Comparison of ENCODE assay signal across 8 cellular contexts in the genomic region with DNA sequence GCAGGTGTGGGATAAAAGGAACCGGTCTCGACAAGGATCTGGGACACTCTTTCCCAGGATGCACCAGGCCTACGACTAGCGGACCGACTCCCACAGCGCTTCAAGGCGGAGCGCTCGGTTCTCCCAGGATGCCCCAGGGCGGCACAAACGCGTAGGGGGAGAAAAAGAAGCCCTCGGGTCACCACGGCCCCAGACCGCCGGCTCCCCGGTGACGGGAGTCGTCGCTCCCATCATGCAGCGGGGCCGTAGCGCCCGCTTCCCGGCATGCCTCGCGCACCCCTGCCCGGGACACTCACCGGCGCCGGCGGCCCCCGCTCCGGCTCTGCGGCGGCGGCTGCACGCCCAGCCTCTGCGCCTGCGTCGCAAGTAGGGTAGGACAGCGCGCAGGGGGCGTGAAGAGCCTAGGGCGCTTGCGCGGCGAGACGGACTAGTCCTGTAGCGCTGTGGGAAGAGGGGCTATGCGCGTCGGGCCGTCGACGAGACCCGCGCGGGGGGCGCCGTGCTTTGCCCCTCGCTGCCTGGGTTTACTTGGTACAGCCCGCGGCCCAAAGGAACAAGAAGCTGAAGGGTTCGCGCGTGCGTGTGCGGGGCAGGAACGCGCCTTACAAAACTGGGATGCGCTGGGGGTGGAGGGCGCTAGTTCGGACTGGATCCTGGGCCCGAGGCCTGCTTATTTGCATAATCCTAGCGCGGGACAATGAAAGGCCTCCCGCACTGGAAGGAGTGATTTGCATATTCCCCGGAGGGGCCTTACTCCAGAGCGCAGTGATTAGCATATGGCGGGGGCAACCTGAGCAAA. TPM values are rescaled to one million over a fixed set of nuclear protein-coding genes. Genes with fewer than 3 reads are reported as not detected.
A peak's percentile ranks its signal among the peaks of the same experiment; 100 is the strongest.
DNase-seq lines count a peak whose midpoint lies in the region; ATAC-seq and TF ChIP-seq lines count a peak whose summit lies in the region.

TSS of gene ZNF428 (minus strand) at position 368 of the 799 bp plus-strand sequence. CDS start 5,325 bp downstream, outside the sequence.

- no peak for TF ChIP-seq CTCF in mucosa of descending colon (IDR thresholded peaks at IDR 0.05)

- H3K4me1 ChIP-seq in HUES64 (ENCODE audit: insufficient read depth, low read length), result peaks cover 5% of the 10 kb centered on the region; the same call in 1 of the 2 replicates
- H3K4me1 ChIP-seq in mucosa of descending colon (ENCODE audit: low read depth), result peaks cover 11% of the 10 kb centered on the region

- H3K9ac ChIP-seq in HUES64 (ENCODE audit: low read depth, low read length), result peak within 1 kb of the TSS; percentile 91

- ATAC-seq in GM21447 (IDR thresholded peaks at IDR 0.05; ENCODE audit: unreplicated experiment) (peak; percentile 69), mucosa of descending colon (peak; percentile 93)

- H3K4me3 ChIP-seq in HUES64 (ENCODE audit: low read length) (peak within 1 kb of the TSS; percentile 76), mucosa of descending colon (peak within 1 kb of the TSS; percentile 68)

- intact Hi-C loops in mucosa of descending colon (cut with DNase I, micrococcal nuclease), result no loop called here

- DNase-seq in DMS 273 (lab: John Stamatoyannopoulos, UW; ENCODE audit: unreplicated experiment) (peak; percentile 95), OCI-M1 (lab: John Stamatoyannopoulos, UW) (peak; percentile 97), activated T-cell treated with anti-CD3 and anti-CD28 coated beads for 48 hours (ENCODE audit: low read depth) (peak; percentile 88), epithelial cell of prostate (ENCODE audit: low read depth, low spot score) (no peak), mucosa of descending colon (peak; percentile 85 to 90 (median 89))
- DNase-seq in stimulated activated CD8-positive, alpha-beta memory T cell treated with anti-CD3 and anti-CD28 coated beads, Interleukin-4, amount 100 ng/mL, for 1 hour (ENCODE audit: low read depth in 2 of 2, low spot score in 1 of 2), result peak; percentile 49 to 73

- H3K9me3 ChIP-seq in HUES64 (ENCODE audit: insufficient read depth, low read depth, low read length) (no peaks in the 10 kb centered on the region), mucosa of descending colon (no peaks in the 10 kb centered on the region)

- H3K27me3 ChIP-seq in HUES64 (ENCODE audit: insufficient read depth, low read length), result no peaks in the 10 kb centered on the region

- under 1% methylated on average over 81 of the region's 81 CpGs for WGBS in HUES64

- no peaks in the 10 kb centered on the region; the same call in 1 of the 2 replicates for H3K36me3 ChIP-seq in HUES64 (ENCODE audit: insufficient read depth, low read length)
- H3K36me3 ChIP-seq in mucosa of descending colon (ENCODE audit: low read depth), result no peaks in the 10 kb centered on the region

- H3K27ac ChIP-seq in HUES64 (ENCODE audit: low read depth, low read length), result peak within 1 kb of the TSS; percentile 95
- peak within 1 kb of the TSS; percentile 75 for H3K27ac ChIP-seq in epithelial cell of prostate

RNA-seq across cellular contexts. Expression of gene ZNF428, which starts in this region (rescaled TPM):
- 27.4 TPM for polyA plus RNA-seq in HUES64 (2013, experiment 1 of 2)
- polyA plus RNA-seq in HUES64 (2013, experiment 2 of 2), result 29.0 TPM
- 10 to 100 TPM; 13.6 to 40.2 (median 19.4) TPM for total RNA-seq in mucosa of descending colon
